In genomic region chr19:58261968-58262921, GRCh38 we compare ENCODE assay signal across 12 cellular contexts. TPM values are rescaled to one million over a fixed set of nuclear protein-coding genes. Genes with fewer than 3 reads are reported as not detected.
DNase-seq lines count a peak whose midpoint lies in the region; ATAC-seq, FAIRE-seq and TF ChIP-seq lines count a peak whose summit lies in the region.
"Had no signal": no experiment of that assay in that cellular context is flagged by ENCODE, and none has a peak within 500 bp of the region (broad histone marks: within the 10 kb centered on the region; RNA-seq: fewer than 3 reads in every experiment).

No MANE protein-coding gene starts in this region.

- no peaks in the 10 kb centered on the region for H4K20me1 ChIP-seq in Karpas-422 (ENCODE audit: insufficient read depth, low read depth, low read length)
- no peaks in the 10 kb centered on the region for H4K20me1 ChIP-seq in endothelial cell of umbilical vein (replicated peaks; ENCODE audit: control insufficient read depth, extremely low read depth, insufficient read depth, low read length)

- H3K36me3 ChIP-seq in Karpas-422 (ENCODE audit: insufficient read depth, low read length) (peaks cover 81% of the 10 kb centered on the region), endothelial cell of umbilical vein (ENCODE audit: control insufficient read depth in 2 of 2, extremely low read depth in 1 of 2, insufficient read depth in 2 of 2, low read length in 2 of 2) (peaks cover 11 to 18% of the 10 kb centered on the region in 2 experiments)

- H3K9me2 ChIP-seq in Karpas-422 (replicated peaks; ENCODE audit: insufficient read depth, low read length), result no peaks in the 10 kb centered on the region

- peak; percentile 33 for FAIRE-seq in endothelial cell of umbilical vein (lab: Jason Lieb, UNC)
- FAIRE-seq: GM12892 had no signal

- H3K36me3 Mint-ChIP-seq in HFFc6 (ENCODE audit: low read depth), result peaks cover 74% of the 10 kb centered on the region

- H3K79me2 ChIP-seq in Karpas-422 (ENCODE audit: low read length) (0 out of 2 replicates have a peak, but pooled peaks cover 3% of the 10 kb centered on the region), endothelial cell of umbilical vein (ENCODE audit: control insufficient read depth, insufficient read depth, low read length) (no peaks in the 10 kb centered on the region)

- H3K9ac ChIP-seq in Karpas-422 (ENCODE audit: low read length), result no peak overlapping the region
- H3K9ac ChIP-seq in endothelial cell of umbilical vein (replicated peaks; ENCODE audit: extremely low read depth, insufficient read depth, low read length), result no peak overlapping the region

- H3K4me3 ChIP-seq in Karpas-422 (ENCODE audit: low read length) (peak overlapping the region; percentile 39; the same call in 1 of the 2 replicates), endothelial cell of umbilical vein (replicated peaks in 1 of 3; ENCODE audit: insufficient read depth in 1 of 3, low read depth in 1 of 3, low read length in 3 of 3) (no peak overlapping the region)
- H3K4me3 ChIP-seq: tibial artery had no signal

- H3K9me3 Mint-ChIP-seq in HFFc6, result peaks cover 100% of the 10 kb centered on the region

- CTCF ChIA-PET in endothelial cell of umbilical vein (lab: Charles Lee), result no interaction called here

- POLR2A ChIA-PET in endothelial cell of umbilical vein (lab: Charles Lee), result no interaction called here

- H2AFZ ChIP-seq in Karpas-422 (ENCODE audit: low read length) (no peak overlapping the region), endothelial cell of umbilical vein (ENCODE audit: low read depth, low read length) (no peak overlapping the region)

- H3K4me1 ChIP-seq in Karpas-422 (ENCODE audit: low read length) (no peaks in the 10 kb centered on the region), endothelial cell of umbilical vein (ENCODE audit: control insufficient read depth, extremely low read depth, insufficient read depth, low read length) (no peaks in the 10 kb centered on the region)
- H3K4me1 ChIP-seq: tibial artery had no signal

- dilution Hi-C loops in endothelial cell of umbilical vein (cut with MboI; ENCODE audit: extremely low pct_ligation_motif_present, low sequenced_read_pairs), result no loop called here

- TF ChIP-seq POLR2A in endothelial cell of umbilical vein (IDR thresholded peaks at IDR 0.05; ENCODE audit: low read depth, low read length), result no peak

- DNase-seq in ELR (ENCODE audit: low read depth), result peak; percentile 24
- DNase-seq in Karpas-422, result no peak
- DNase-seq in endothelial cell of umbilical vein (ENCODE audit: low read depth, low spot score), result no peak
- peak; percentile 8 for DNase-seq in posterior vena cava (ENCODE audit: low spot score)
- DNase-seq in HFFc6, result no peak
- DNase-seq in SHP77 treated with DMSO at 0.1 percent for 48 hours (lab: John Stamatoyannopoulos, UW), result no peak
- DNase-seq: NCI-H1436 treated with DMSO at 0.1 percent for 48 hours, tibial artery had no signal

- intact Hi-C loops in endothelial cell of umbilical vein (cut with micrococcal nuclease), result no loop called here
- intact Hi-C loops in posterior vena cava (cut with DNase I), result no loop called here

- H3K9me1 ChIP-seq in endothelial cell of umbilical vein (replicated peaks; ENCODE audit: control insufficient read depth, extremely low read depth, insufficient read depth, low read length), result no peaks in the 10 kb centered on the region

- ATAC-seq in HG03469 (IDR thresholded peaks at IDR 0.05; ENCODE audit: unreplicated experiment), result no peak
- ATAC-seq: activated CD4-positive, CD25-positive, alpha-beta regulatory T cell treated with anti-CD3 and anti-CD28 coated beads, Interleukin-2, amount 50 U/mL, for 24 hours; sciatic nerve had no signal

- H3K27ac Mint-ChIP-seq in HFFc6, result no peak overlapping the region

- H3K27ac ChIP-seq in Karpas-422 (ENCODE audit: low read length), result no peak overlapping the region
- H3K27ac ChIP-seq in endothelial cell of umbilical vein (ENCODE audit: insufficient read depth, low read depth, low read length), result no peak overlapping the region
- H3K27ac ChIP-seq: tibial artery had no signal

- TF ChIP-seq CTCF in endothelial cell of umbilical vein (IDR thresholded peaks at IDR 0.05; ENCODE audit: extremely low read depth in 1 of 2, insufficient read depth in 1 of 2, low read depth in 1 of 2, low read length in 2 of 2) (no peak), HFFc6 (IDR thresholded peaks at IDR 0.05) (no peak)

- H3K9me3 ChIP-seq in Karpas-422 (ENCODE audit: low read length) (peaks cover 78% of the 10 kb centered on the region), endothelial cell of umbilical vein (replicated peaks; ENCODE audit: control insufficient read depth, insufficient read depth, low read length) (peaks cover 47% of the 10 kb centered on the region)

- H3K4me3 Mint-ChIP-seq in HFFc6, result no peak overlapping the region; the same call in 1 of the 2 replicates

- H3K27me3 Mint-ChIP-seq in HFFc6 (ENCODE audit: insufficient read depth), result peaks cover 14% of the 10 kb centered on the region

- BruUV-seq in endothelial cell of umbilical vein (replicated peaks; lab: Mats Ljungman, UMichigan), result no TSS peak

- H3K27me3 ChIP-seq in Karpas-422 (ENCODE audit: low read length) (no peaks in the 10 kb centered on the region), endothelial cell of umbilical vein (ENCODE audit: control insufficient read depth in 2 of 2, insufficient read depth in 2 of 2, low read length in 2 of 2) (no peaks in the 10 kb centered on the region)
- H3K27me3 ChIP-seq: tibial artery had no signal

- no peak overlapping the region for H3K4me2 ChIP-seq in Karpas-422 (ENCODE audit: low read depth, low read length, poor library complexity, severe bottlenecking)
- no peak overlapping the region for H3K4me2 ChIP-seq in endothelial cell of umbilical vein (ENCODE audit: insufficient read depth, low read length)

- H3K4me1 Mint-ChIP-seq in HFFc6 (ENCODE audit: low read depth), result no peaks in the 10 kb centered on the region

TF ChIP-seq in endothelial cell of umbilical vein, 7 proteins besides CTCF, POLR2A, EP300 and RAD21:
- TF ChIP-seq MYC (IDR thresholded peaks at IDR 0.05; ENCODE audit: low read depth, low read length) (no peak), JUN (IDR thresholded peaks at IDR 0.05; ENCODE audit: borderline replicate concordance, insufficient read depth, insufficient read length, low read depth) (no peak), POLR2AphosphoS5 (IDR thresholded peaks at IDR 0.05; ENCODE audit: insufficient read depth, low read depth, low read length) (no peak), FOS (IDR thresholded peaks at IDR 0.05; ENCODE audit: borderline replicate concordance, insufficient read depth, low read length) (no peak), MAX (IDR thresholded peaks at IDR 0.05; ENCODE audit: insufficient read depth, insufficient read length) (no peak), GATA2 (IDR thresholded peaks at IDR 0.05; ENCODE audit: insufficient read depth, insufficient read length, low read depth, low read length) (no peak), EZH2 (IDR thresholded peaks at IDR 0.05; ENCODE audit: borderline replicate concordance, low read depth, low read length, severe bottlenecking) (no peak)
TF ChIP-seq in endothelial cell of umbilical vein: peak in this region for 0.

RNA-seq across cellular contexts. Expression of gene ZNF8, which starts 16.5 kb away (rescaled TPM):
- 14.8 and 16.9 TPM in 2 replicates for total RNA-seq in Karpas-422 (2014; rRNA removed; shearing (Covaris generic); ENCODE audit: low replicate concordance)
- total RNA-seq in endothelial cell of umbilical vein (6.3 and 6.8 TPM in 2 replicates), posterior vena cava (1 to 10 TPM; 5.1 to 5.5 TPM)
- 3.7 and 4.0 TPM in 2 replicates for polyA plus RNA-seq in endothelial cell of umbilical vein
- 2.4 and 2.7 TPM in 2 replicates for polyA plus RNA-seq in endothelial cell of umbilical vein (2011; cell fraction: cytosol; rRNA removed)
- polyA plus RNA-seq in endothelial cell of umbilical vein (2011; cell fraction: nucleus; rRNA removed), result 9.2 and 10.2 TPM in 2 replicates
- polyA plus RNA-seq in endothelial cell of umbilical vein (2012), result 1.2 and 1.4 TPM in 2 replicates
- polyA minus RNA-seq in endothelial cell of umbilical vein, result 12.1 and 12.5 TPM in 2 replicates
- polyA minus RNA-seq in endothelial cell of umbilical vein (2011; cell fraction: cytosol; rRNA and poly(A)+ RNA removed), result 5.1 TPM
- 6.0 and 9.5 TPM in 2 replicates for polyA minus RNA-seq in endothelial cell of umbilical vein (2011; cell fraction: nucleus; rRNA and poly(A)+ RNA removed)
- 1 to 10 TPM; 3.4 to 4.5 (median 4.1) TPM for total RNA-seq in HFFc6 (2021; fragmentation: NEBNext Ultra II Directional; extraction: Animal tissue kit (Norgen Biotek cat#: 25700))

RNA-seq across cellular contexts. Expression of gene ZNF544, which starts 33.5 kb away (rescaled TPM):
- 111 and 129 TPM in 2 replicates for total RNA-seq in Karpas-422 (2014; rRNA removed; shearing (Covaris generic); ENCODE audit: low replicate concordance)
- total RNA-seq in endothelial cell of umbilical vein (39.3 and 45.4 TPM in 2 replicates), posterior vena cava (10 to 100 TPM; 12.2 to 15.8 TPM)
- polyA plus RNA-seq in endothelial cell of umbilical vein, result 33.4 and 36.1 TPM in 2 replicates
- 33.3 and 35.8 TPM in 2 replicates for polyA plus RNA-seq in endothelial cell of umbilical vein (2011; cell fraction: cytosol; rRNA removed)
- polyA plus RNA-seq in endothelial cell of umbilical vein (2011; cell fraction: nucleus; rRNA removed), result 33.5 and 40.7 TPM in 2 replicates
- 30.9 and 36.6 TPM in 2 replicates for polyA plus RNA-seq in endothelial cell of umbilical vein (2012)
- 62.0 and 68.9 TPM in 2 replicates for polyA minus RNA-seq in endothelial cell of umbilical vein
- 29.5 TPM for polyA minus RNA-seq in endothelial cell of umbilical vein (2011; cell fraction: cytosol; rRNA and poly(A)+ RNA removed)
- polyA minus RNA-seq in endothelial cell of umbilical vein (2011; cell fraction: nucleus; rRNA and poly(A)+ RNA removed), result 44.2 and 49.2 TPM in 2 replicates
- 10 to 100 TPM; 26.5 to 32.5 (median 29.9) TPM for total RNA-seq in HFFc6 (2021; fragmentation: NEBNext Ultra II Directional; extraction: Animal tissue kit (Norgen Biotek cat#: 25700))

RNA-seq across cellular contexts. Expression of gene ERVK3-1, which starts 42.9 kb away (rescaled TPM):
- total RNA-seq in Karpas-422 (2014; rRNA removed; shearing (Covaris generic); ENCODE audit: low replicate concordance), result 94.2 and 129 TPM in 2 replicates
- total RNA-seq in endothelial cell of umbilical vein, result 25.8 and 28.4 TPM in 2 replicates
- polyA plus RNA-seq in endothelial cell of umbilical vein, result 25.9 and 29.3 TPM in 2 replicates
- 28.0 and 29.4 TPM in 2 replicates for polyA plus RNA-seq in endothelial cell of umbilical vein (2011; cell fraction: cytosol; rRNA removed)
- polyA plus RNA-seq in endothelial cell of umbilical vein (2011; cell fraction: nucleus; rRNA removed), result 122 and 125 TPM in 2 replicates
- 26.8 and 34.9 TPM in 2 replicates for polyA plus RNA-seq in endothelial cell of umbilical vein (2012)
- polyA minus RNA-seq in endothelial cell of umbilical vein, result 29.3 and 30.2 TPM in 2 replicates
- 14.8 TPM for polyA minus RNA-seq in endothelial cell of umbilical vein (2011; cell fraction: cytosol; rRNA and poly(A)+ RNA removed)
- 61.4 and 66.4 TPM in 2 replicates for polyA minus RNA-seq in endothelial cell of umbilical vein (2011; cell fraction: nucleus; rRNA and poly(A)+ RNA removed)
- total RNA-seq in posterior vena cava, result 10 to 100 TPM; 17.7 to 25.0 TPM
- 10 to 100 TPM; 24.0 to 31.2 (median 28.2) TPM for total RNA-seq in HFFc6 (2021; fragmentation: NEBNext Ultra II Directional; extraction: Animal tissue kit (Norgen Biotek cat#: 25700))

Comparison
In these comparisons a context has a peak if more than half of its experiments do, and no peak if none do; other contexts are left out.
1. DNase-seq: peak in ELR (single experiment) and posterior vena cava (single experiment); none in Karpas-422 (single experiment), endothelial cell of umbilical vein (single experiment), HFFc6 (single experiment) and SHP77 treated with DMSO at 0.1 percent for 48 hours (single experiment).